1 cellular context compared by ENCODE assay signal in genomic region chr16:66278111-66278531, GRCh38.
TF ChIP-seq lines count a peak whose summit lies in the region.

No MANE protein-coding gene starts in this region.

TF ChIP-seq in H1, 55 proteins besides CTCF, POLR2A, EP300 and RAD21:
- TF ChIP-seq SP1 (IDR thresholded peaks at IDR 0.05; ENCODE audit: low read depth, low read length) (no peak), RXRA (IDR thresholded peaks at IDR 0.05; ENCODE audit: insufficient read depth, low read depth, low read length) (no peak), NRF1 (IDR thresholded peaks at IDR 0.05; ENCODE audit: low read depth, low read length) (no peak), PHF8 (conservative IDR thresholded peaks at IDR 0.05; ENCODE audit: low read depth, low read length) (no peak), RNF2 (IDR thresholded peaks at IDR 0.05; ENCODE audit: borderline replicate concordance, low read depth, low read length, missing control alignments, poor library complexity, severe bottlenecking) (no peak), E2F6 (IDR thresholded peaks at IDR 0.05) (no peak), KDM1A (IDR thresholded peaks at IDR 0.05; ENCODE audit: borderline replicate concordance, low read length) (no peak), RBBP5 (IDR thresholded peaks at IDR 0.05; ENCODE audit: borderline replicate concordance, low read depth, low read length) (no peak), NANOG (IDR thresholded peaks at IDR 0.05; ENCODE audit: insufficient read depth, low read depth, low read length, poor library complexity, severe bottlenecking) (no peak), CTBP2 (IDR thresholded peaks at IDR 0.05; ENCODE audit: borderline replicate concordance, insufficient read depth, insufficient read length, low read length) (no peak), SRF (IDR thresholded peaks at IDR 0.05; ENCODE audit: low read depth, low read length) (no peak), TCF12 (IDR thresholded peaks at IDR 0.05; ENCODE audit: low read depth, low read length) (no peak), JUND (IDR thresholded peaks at IDR 0.05; ENCODE audit: low read length) (no peak)
